Comparison of ENCODE assay signal across 10 cellular contexts in the genomic region with DNA sequence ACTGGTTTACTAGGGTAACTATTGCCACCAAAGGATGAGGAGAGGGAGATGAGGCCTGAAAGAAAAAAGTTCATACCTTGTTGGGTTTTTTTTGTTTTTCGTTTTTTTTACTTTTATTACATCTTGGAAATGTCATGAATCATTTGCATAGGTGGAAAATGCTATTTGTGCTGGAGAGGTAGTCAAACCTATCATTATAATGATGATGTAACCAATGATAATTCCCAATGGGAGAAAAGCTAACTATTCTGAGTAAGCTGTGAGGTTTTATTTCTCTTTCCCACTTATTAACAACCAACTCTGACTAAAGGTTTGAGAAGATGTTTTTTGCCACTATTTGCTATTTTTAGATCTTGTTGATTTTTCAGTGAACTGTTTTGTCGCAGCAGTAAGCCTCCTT.
"Had no signal": no experiment of that assay in that cellular context is flagged by ENCODE, and none has a peak within 500 bp of the region (broad histone marks: within the 10 kb centered on the region; RNA-seq: fewer than 3 reads in every experiment).

No MANE protein-coding gene starts in this region.

- H3K27ac Mint-ChIP-seq: activated CD4-positive, alpha-beta memory T cell treated with anti-CD3 and anti-CD28 coated beads, Interleukin-2, amount 10 ng/mL, durations not matched to agents 7 days and 5 days; activated naive CD8-positive, alpha-beta T cell treated with anti-CD3 and anti-CD28 coated beads for 36 hours; activated T-helper 2 cell treated with anti-CD3 and anti-CD28 coated beads, Interferon-gamma antibody, Interleukin-2, Interleukin-4, amounts not matched to agents 10 μg/mL and 5 μg/mL and 100 μg/mL, durations not matched to agents 14 hours and 24 hours and 36 hours; stimulated activated memory B cell treated with anti-CD40 and anti-IgM and Interleukin-4, amounts not matched to agents 10 μg/mL and 1 μg/mL and 100 μg/mL, for 72 hours had no signal

- H3K27me3 Mint-ChIP-seq: activated CD4-positive, alpha-beta memory T cell treated with anti-CD3 and anti-CD28 coated beads, Interleukin-2, amount 10 ng/mL, durations not matched to agents 7 days and 5 days; activated naive CD8-positive, alpha-beta T cell treated with anti-CD3 and anti-CD28 coated beads for 36 hours; stimulated activated memory B cell treated with anti-CD40 and anti-IgM and Interleukin-4, amounts not matched to agents 10 μg/mL and 1 μg/mL and 100 μg/mL, for 72 hours had no signal

- H3K9me3 ChIP-seq: right atrium auricular region, upper lobe of left lung had no signal

- H3K27ac ChIP-seq: right atrium auricular region, upper lobe of left lung, VCaP had no signal

- H3K4me3 ChIP-seq: right atrium auricular region, upper lobe of left lung had no signal

- ATAC-seq: stimulated activated memory B cell treated with anti-CD40 and anti-IgM and Interleukin-4, amounts not matched to agents 10 μg/mL and 1 μg/mL and 100 μg/mL, for 72 hours had no signal

- H3K4me1 ChIP-seq: upper lobe of left lung had no signal

- H3K4me3 Mint-ChIP-seq: activated CD4-positive, alpha-beta memory T cell treated with anti-CD3 and anti-CD28 coated beads, Interleukin-2, amount 10 ng/mL, durations not matched to agents 7 days and 5 days; activated naive CD8-positive, alpha-beta T cell treated with anti-CD3 and anti-CD28 coated beads for 36 hours; stimulated activated memory B cell treated with anti-CD40 and anti-IgM and Interleukin-4, amounts not matched to agents 10 μg/mL and 1 μg/mL and 100 μg/mL, for 72 hours had no signal

- DNase-seq: activated CD4-positive, alpha-beta memory T cell treated with anti-CD3 and anti-CD28 coated beads, Interleukin-2, amount 10 ng/mL, durations not matched to agents 7 days and 5 days; activated naive CD8-positive, alpha-beta T cell treated with anti-CD3 and anti-CD28 coated beads for 36 hours; aorta; kidney; T1000; upper lobe of left lung had no signal

- H3K4me1 Mint-ChIP-seq: activated naive CD8-positive, alpha-beta T cell treated with anti-CD3 and anti-CD28 coated beads for 36 hours; stimulated activated memory B cell treated with anti-CD40 and anti-IgM and Interleukin-4, amounts not matched to agents 10 μg/mL and 1 μg/mL and 100 μg/mL, for 72 hours had no signal

- H3K27me3 ChIP-seq: right atrium auricular region, upper lobe of left lung had no signal

- H3K9me3 Mint-ChIP-seq: activated CD4-positive, alpha-beta memory T cell treated with anti-CD3 and anti-CD28 coated beads, Interleukin-2, amount 10 ng/mL, durations not matched to agents 7 days and 5 days; activated naive CD8-positive, alpha-beta T cell treated with anti-CD3 and anti-CD28 coated beads for 36 hours; activated T-helper 2 cell treated with anti-CD3 and anti-CD28 coated beads, Interferon-gamma antibody, Interleukin-2, Interleukin-4, amounts not matched to agents 10 μg/mL and 5 μg/mL and 100 μg/mL, durations not matched to agents 14 hours and 24 hours and 36 hours; stimulated activated memory B cell treated with anti-CD40 and anti-IgM and Interleukin-4, amounts not matched to agents 10 μg/mL and 1 μg/mL and 100 μg/mL, for 72 hours had no signal
